14 cellular contexts compared by ENCODE assay signal in genomic region chr10:132321726-132322125, GRCh38. TPM values are rescaled to one million over a fixed set of nuclear protein-coding genes. Genes with fewer than 3 reads are reported as not detected.
DNase-seq lines count a peak whose midpoint lies in the region; ATAC-seq, FAIRE-seq and TF ChIP-seq lines count a peak whose summit lies in the region.
"Had no signal": no experiment of that assay in that cellular context is flagged by ENCODE, and none has a peak within 500 bp of the region (broad histone marks: within the 10 kb centered on the region; RNA-seq: fewer than 3 reads in every experiment).

No MANE protein-coding gene starts in this region.

- peak overlapping the region in 1 of 2 experiments; percentile 28 for H2BK12ac ChIP-seq in mesenchymal stem cell (ENCODE audit: low read length in 2 of 2)

- H3K79me1 ChIP-seq in mesenchymal stem cell (replicated peaks; ENCODE audit: low read length, poor library complexity, severe bottlenecking) = peaks cover 28% of the 10 kb centered on the region

- peak overlapping the region; percentile 71 for H2BK120ac ChIP-seq in mesenchymal stem cell (ENCODE audit: low read depth, low read length)

- CTCF ChIA-PET in A549 (lab: Yijun Ruan, JAX) = interaction anchor here (0.8 to 1.1 kb wide), 3 partner anchors 15 to 31 kb away, joined by 3 to 4 read pairs (median 3); no protein-coding TSS in a partner anchor
- CTCF ChIA-PET in HepG2 (lab: Yijun Ruan, JAX; ENCODE audit: low intra/inter-chr PET ratio, low total read pairs) = no interaction called here

- H3K9ac ChIP-seq in mesenchymal stem cell (ENCODE audit: low read length) = no peak overlapping the region
- H3K9ac ChIP-seq in HepG2 (ENCODE audit: insufficient read depth, low read depth, low read length) = no peak overlapping the region
- H3K9ac ChIP-seq: BLaER1 treated with 17β-estradiol and CSF1 and Interleukin-3, amounts not matched to agents 10 nM and 100 nM had no signal

- H2AFZ ChIP-seq in mesenchymal stem cell (ENCODE audit: low read depth, low read length) = no peak overlapping the region
- no peak overlapping the region for H2AFZ ChIP-seq in HepG2 (ENCODE audit: low read length)

- H2BK5ac ChIP-seq in mesenchymal stem cell (ENCODE audit: low read depth, low read length, poor library complexity, severe bottlenecking) = no peak overlapping the region

- WGBS in A549 (ENCODE audit: missing lambda C conversion rate) = 92% methylated on average over 10 of the region's 10 CpGs
- 94% methylated on average over 10 of the region's 10 CpGs for WGBS in mesenchymal stem cell
- 90 to 96% (median 95%) methylated on average over 10 of the region's 10 CpGs for WGBS in spleen, 5 donors
- whole genome bisulfite sequencing in HepG2 (ENCODE audit: low lambda C conversion rate) = 96% methylated on average over 7 of the region's 10 CpGs

- no TSS peak for BruUV-seq in HepG2 (replicated peaks; lab: Mats Ljungman, UMichigan)

- H3K36me3 ChIP-seq in mesenchymal stem cell (ENCODE audit: control insufficient read depth in 1 of 2, insufficient read depth in 2 of 2, low read depth in 1 of 2, low read length in 2 of 2) = peaks cover 11 to 21% of the 10 kb centered on the region in 2 experiments
- peaks cover 0 to 32% (median 4%) of the 10 kb centered on the region in 6 donors for H3K36me3 ChIP-seq in spleen
- H3K36me3 ChIP-seq in HepG2 (replicated peaks in 1 of 2; ENCODE audit: control insufficient read depth in 1 of 2, insufficient read depth in 2 of 2, low read length in 2 of 2) = 0 out of 5 replicates have a peak, but pooled peaks cover 0 to 3% of the 10 kb centered on the region in 2 experiments

- H3K4me3 ChIP-seq in A549 = no peak overlapping the region
- no peak overlapping the region for H3K4me3 ChIP-seq in mesenchymal stem cell (ENCODE audit: insufficient read depth in 1 of 2, low read depth in 1 of 2, low read length in 2 of 2)
- no peak overlapping the region for H3K4me3 ChIP-seq in spleen
- no peak overlapping the region for H3K4me3 ChIP-seq in HepG2 (replicated peaks in 1 of 3; ENCODE audit: insufficient read depth in 1 of 3, low read depth in 2 of 3, low read length in 3 of 3)
- H3K4me3 ChIP-seq: BLaER1 treated with 17β-estradiol and CSF1 and Interleukin-3, amounts not matched to agents 10 nM and 100 nM; SJSA1 had no signal

- H3K27me3 ChIP-seq in mesenchymal stem cell (ENCODE audit: control insufficient read depth in 1 of 2, insufficient read depth in 1 of 2, low read length in 2 of 2) = no peaks in the 10 kb centered on the region
- no peaks in the 10 kb centered on the region for H3K27me3 ChIP-seq in spleen (replicated peaks in 1 of 7)
- no peaks in the 10 kb centered on the region for H3K27me3 ChIP-seq in HepG2 (ENCODE audit: control insufficient read depth in 1 of 2, insufficient read depth in 2 of 2, low read length in 2 of 2)
- H3K27me3 ChIP-seq: BLaER1 treated with 17β-estradiol and CSF1 and Interleukin-3, amounts not matched to agents 10 nM and 100 nM; SJSA1 had no signal

- H3K27ac ChIP-seq in A549 = peak overlapping the region; percentile 95 to 99
- no peak overlapping the region for H3K27ac ChIP-seq in mesenchymal stem cell (ENCODE audit: low read length, poor library complexity, severe bottlenecking)
- no peak overlapping the region for H3K27ac ChIP-seq in spleen
- no peak overlapping the region for H3K27ac ChIP-seq in HepG2 (ENCODE audit: extremely low read length, insufficient read depth, low read length)
- H3K27ac ChIP-seq: SJSA1 had no signal

- H3K18ac ChIP-seq in mesenchymal stem cell (ENCODE audit: low read depth in 1 of 2, low read length in 2 of 2) = no peak overlapping the region

- ATAC-seq in A549 (no peak), HG03025 (IDR thresholded peaks at IDR 0.05; ENCODE audit: low FRiP score, unreplicated experiment) (no peak), HepG2 (no peak)

- no peak for FAIRE-seq in A549 (lab: Jason Lieb, UNC)
- no peak for FAIRE-seq in HepG2 (lab: Jason Lieb, UNC)

- H4K91ac ChIP-seq in mesenchymal stem cell (ENCODE audit: low read length) = peak overlapping the region; percentile 23

- no peak overlapping the region for H3K23ac ChIP-seq in mesenchymal stem cell (ENCODE audit: low read length in 2 of 2)

- no peak for DNase-seq in A549 (ENCODE audit: low read depth in 1 of 2, low spot score in 1 of 2)
- DNase-seq in NCI-H2171 (lab: John Stamatoyannopoulos, UW) = peak; percentile 46
- no peak for DNase-seq in mesenchymal stem cell
- peak; percentile 44 for DNase-seq in spleen
- DNase-seq in HepG2 (ENCODE audit: low spot score) = no peak
- DNase-seq in GM20000 (ENCODE audit: low spot score) = no peak
- DNase-seq: CD8-positive, alpha-beta memory T cell; DMS79; NCI-H2081; NCI-H2227 treated with DMSO at 0.1 percent for 48 hours; NCI-H524 had no signal

- H3K4me1 ChIP-seq in A549 (peaks cover 86% of the 10 kb centered on the region), mesenchymal stem cell (ENCODE audit: control insufficient read depth, insufficient read depth, low read depth, low read length) (peaks cover 26% of the 10 kb centered on the region), spleen (peaks cover 0 to 10% (median under 1%) of the 10 kb centered on the region in 6 donors), HepG2 (ENCODE audit: insufficient read depth, low read length) (peaks cover 26% of the 10 kb centered on the region)

- TF ChIP-seq EP300 in A549 (IDR thresholded peaks at IDR 0.05) (no peak), HepG2 (IDR thresholded peaks at IDR 0.05; ENCODE audit: low read depth in 2 of 2, low read length in 2 of 2) (no peak), HepG2 (CRISPR knock-in tag; IDR thresholded peaks at IDR 0.05; ENCODE audit: borderline replicate concordance) (no peak)

- H3K9me3 ChIP-seq in A549 (no peaks in the 10 kb centered on the region), mesenchymal stem cell (ENCODE audit: control insufficient read depth, low read length) (no peaks in the 10 kb centered on the region), spleen (no peaks in the 10 kb centered on the region), HepG2 (ENCODE audit: low read length) (no peaks in the 10 kb centered on the region)

- TF ChIP-seq CTCF in A549 (IDR thresholded peaks at IDR 0.05) = no peak
- TF ChIP-seq CTCF in spleen (IDR thresholded peaks at IDR 0.05 in 8 of 11, conservative IDR thresholded peaks at IDR 0.05 in 3 of 11) = no peak
- TF ChIP-seq CTCF in HepG2 (CRISPR knock-in tag; IDR thresholded peaks at IDR 0.05) = no peak
- no peak for TF ChIP-seq CTCF in GM20000 (IDR thresholded peaks at IDR 0.05; ENCODE audit: extremely low read depth, missing control alignments)

- TF ChIP-seq POLR2A in A549 (IDR thresholded peaks at IDR 0.05; ENCODE audit: low read length) (no peak), spleen (IDR thresholded peaks at IDR 0.05) (no peak), HepG2 (IDR thresholded peaks at IDR 0.05; ENCODE audit: insufficient read depth in 1 of 2, low read depth in 2 of 2, low read length in 2 of 2) (no peak)

- in situ Hi-C loops in HepG2 (cut with HindIII; ENCODE audit: extremely low pct_ligation_motif_present, low pct_unique_long_range_greater_than_20kb) = no loop called here

- H3K14ac ChIP-seq in mesenchymal stem cell (ENCODE audit: low read length in 2 of 2) = no peak overlapping the region

- H3K4ac ChIP-seq in mesenchymal stem cell (ENCODE audit: low read depth in 1 of 2, low read length in 2 of 2) = peak overlapping the region in 1 of 2 experiments; percentile 57

- TF ChIP-seq RAD21 in A549 (conservative IDR thresholded peaks at IDR 0.05 in 1 of 2, IDR thresholded peaks at IDR 0.05 in 1 of 2) = no peak
- TF ChIP-seq RAD21 in HepG2 (CRISPR knock-in tag; IDR thresholded peaks at IDR 0.05) = no peak

- intact Hi-C loops in spleen (cut with DNase I; ENCODE audit: low total_unique reads) = no loop called here
- intact Hi-C loops in HepG2 (cut with micrococcal nuclease; ENCODE audit: unreplicated experiment) = no loop called here

- no peaks in the 10 kb centered on the region for H3K79me2 ChIP-seq in HepG2 (ENCODE audit: insufficient read depth, low read length)

- no peaks in the 10 kb centered on the region for H4K20me1 ChIP-seq in HepG2 (ENCODE audit: insufficient read depth, low read length)

- POLR2A ChIA-PET in A549 (lab: Yijun Ruan, JAX) = no interaction called here
- POLR2A ChIA-PET in HepG2 (lab: Yijun Ruan, JAX) = no interaction called here

- H2BK15ac ChIP-seq in mesenchymal stem cell (ENCODE audit: low read depth, poor library complexity, severe bottlenecking) = no peak overlapping the region

- H4K8ac ChIP-seq in mesenchymal stem cell (ENCODE audit: low read length) = no peak overlapping the region

- H2AK5ac ChIP-seq in mesenchymal stem cell (ENCODE audit: low read length, severe bottlenecking) = peak overlapping the region; percentile 5

- peak overlapping the region; percentile 70; the same call in 1 of the 3 replicates for H3K4me2 ChIP-seq in A549
- H3K4me2 ChIP-seq in mesenchymal stem cell (ENCODE audit: low read length, poor library complexity, severe bottlenecking) = no peak overlapping the region
- H3K4me2 ChIP-seq in HepG2 (ENCODE audit: low read depth, low read length) = no peak overlapping the region

RNA-seq across cellular contexts. Expression of gene LRRC27, which starts 10.3 kb away (rescaled TPM):
- 6.9 and 9.0 TPM in 2 replicates for polyA plus RNA-seq in A549 (2011; rRNA removed)
- 4.3 and 4.8 TPM in 2 replicates for polyA plus RNA-seq in A549 (2012; cell fraction: cytosol; rRNA removed)
- polyA plus RNA-seq in A549 (2012; cell fraction: nucleus; rRNA removed) = 8.4 and 12.2 TPM in 2 replicates
- polyA plus RNA-seq in A549 (2017; fragmentation: RNase III; extraction: RNeasy Plus Mini Kit Qiagen cat#74134 plus additional on column Dnase treatment) = 6.5 to 8.3 TPM (median 6.9 TPM) in 3 replicates
- polyA minus RNA-seq in A549 (2011; rRNA and poly(A)+ RNA removed) = 5.3 and 7.4 TPM in 2 replicates
- polyA plus RNA-seq in mesenchymal stem cell (2013, experiment 1 of 2) = 12.1 TPM
- polyA plus RNA-seq in mesenchymal stem cell (2013, experiment 2 of 2) = 13.3 TPM
- 10 to 100 TPM; 11.9 to 29.9 (median 19.4) TPM for total RNA-seq in spleen
- 10 to 100 TPM in 1 of 3 donors, 1 to 10 TPM in 2; 6.1 to 13.0 (median 8.5) TPM for polyA plus RNA-seq in spleen
- 3.9 and 4.6 TPM in 2 replicates for total RNA-seq in HepG2 (2016; rRNA removed; fragmentation: Illumina TruSeq; extraction: Trizol)
- 2.1 and 2.2 TPM in 2 replicates for total RNA-seq in HepG2 (2016; cell fraction: cytosol; rRNA removed; fragmentation: Illumina TruSeq; extraction: Trizol; ENCODE audit: low read depth)
- total RNA-seq in HepG2 (2016; cell fraction: insoluble cytoplasmic fraction; rRNA removed; fragmentation: Illumina TruSeq; extraction: Trizol) = 3.2 and 4.3 TPM in 2 replicates
- 2.1 and 2.5 TPM in 2 replicates for total RNA-seq in HepG2 (2016; cell fraction: membrane; rRNA removed; fragmentation: Illumina TruSeq; extraction: Trizol)
- 5.9 and 7.5 TPM in 2 replicates for total RNA-seq in HepG2 (2016; cell fraction: nucleus; rRNA removed; fragmentation: Illumina TruSeq; extraction: Trizol)
- 4.2 and 4.3 TPM in 2 replicates for polyA plus RNA-seq in HepG2 (2011; rRNA removed)
- polyA plus RNA-seq in HepG2 (2011; cell fraction: cytosol; rRNA removed) = 1.8 and 1.9 TPM in 2 replicates
- 14.3 and 14.5 TPM in 2 replicates for polyA plus RNA-seq in HepG2 (2011; cell fraction: nucleus; rRNA removed)
- polyA plus RNA-seq in HepG2 (2012) = 3.2 and 3.6 TPM in 2 replicates
- polyA plus RNA-seq in HepG2 (2016; cell fraction: cytosol; fragmentation: Illumina TruSeq; extraction: Trizol; ENCODE audit: low read depth) = 0.82 and 0.88 TPM in 2 replicates
- polyA plus RNA-seq in HepG2 (2016; cell fraction: insoluble cytoplasmic fraction; fragmentation: Illumina TruSeq; extraction: Trizol; ENCODE audit: low read depth) = 3.6 and 4.7 TPM in 2 replicates
- polyA plus RNA-seq in HepG2 (2016; cell fraction: membrane; fragmentation: Illumina TruSeq; extraction: Trizol; ENCODE audit: low read depth) = 2.6 and 2.7 TPM in 2 replicates
- 11.7 and 14.6 TPM in 2 replicates for polyA plus RNA-seq in HepG2 (2016; cell fraction: nucleus; fragmentation: Illumina TruSeq; extraction: Trizol; ENCODE audit: insufficient read depth, low read depth)
- polyA minus RNA-seq in HepG2 (2011; rRNA and poly(A)+ RNA removed; ENCODE audit: low replicate concordance) = 2.7 and 3.0 TPM in 2 replicates
- polyA minus RNA-seq in HepG2 (2011; cell fraction: cytosol; rRNA and poly(A)+ RNA removed) = 0.88 and 1.4 TPM in 2 replicates
- polyA minus RNA-seq in HepG2 (2011; cell fraction: nucleus; rRNA and poly(A)+ RNA removed) = 11.1 and 12.3 TPM in 2 replicates

RNA-seq across cellular contexts. Expression of gene STK32C, which starts 14.0 kb away (rescaled TPM):
- polyA plus RNA-seq in A549 (2011; rRNA removed) (23.5 and 29.9 TPM in 2 replicates), A549 (2017; fragmentation: RNase III; extraction: RNeasy Plus Mini Kit Qiagen cat#74134 plus additional on column Dnase treatment) (41.5 to 47.9 TPM (median 43.6 TPM) in 3 replicates), spleen (10 to 100 TPM; 13.2 to 23.8 (median 16.0) TPM), HepG2 (2011; rRNA removed) (9.9 and 10.9 TPM in 2 replicates)
- 51.5 and 53.2 TPM in 2 replicates for polyA plus RNA-seq in A549 (2012; cell fraction: cytosol; rRNA removed)
- 52.9 and 56.5 TPM in 2 replicates for polyA plus RNA-seq in A549 (2012; cell fraction: nucleus; rRNA removed)
- polyA minus RNA-seq in A549 (2011; rRNA and poly(A)+ RNA removed) = 20.3 and 22.3 TPM in 2 replicates
- polyA plus RNA-seq in mesenchymal stem cell (2013, experiment 1 of 2) = 6.6 TPM
- 7.0 TPM for polyA plus RNA-seq in mesenchymal stem cell (2013, experiment 2 of 2)
- total RNA-seq in spleen (10 to 100 TPM in 6 of 7 donors, 1 to 10 TPM in 1; 9.6 to 27.8 (median 15.4) TPM), HepG2 (2016; rRNA removed; fragmentation: Illumina TruSeq; extraction: Trizol) (18.9 and 19.4 TPM in 2 replicates)
- total RNA-seq in HepG2 (2016; cell fraction: cytosol; rRNA removed; fragmentation: Illumina TruSeq; extraction: Trizol; ENCODE audit: low read depth) = 6.4 and 9.0 TPM in 2 replicates
- total RNA-seq in HepG2 (2016; cell fraction: insoluble cytoplasmic fraction; rRNA removed; fragmentation: Illumina TruSeq; extraction: Trizol) = 18.5 and 19.3 TPM in 2 replicates
- total RNA-seq in HepG2 (2016; cell fraction: membrane; rRNA removed; fragmentation: Illumina TruSeq; extraction: Trizol) = 13.9 and 14.9 TPM in 2 replicates
- 8.4 and 10.8 TPM in 2 replicates for total RNA-seq in HepG2 (2016; cell fraction: nucleus; rRNA removed; fragmentation: Illumina TruSeq; extraction: Trizol)
- polyA plus RNA-seq in HepG2 (2011; cell fraction: cytosol; rRNA removed) = 7.4 and 11.6 TPM in 2 replicates
- polyA plus RNA-seq in HepG2 (2011; cell fraction: nucleus; rRNA removed) = 13.7 and 17.7 TPM in 2 replicates
- 12.0 and 12.5 TPM in 2 replicates for polyA plus RNA-seq in HepG2 (2012)
- 9.3 and 10.8 TPM in 2 replicates for polyA plus RNA-seq in HepG2 (2016; cell fraction: cytosol; fragmentation: Illumina TruSeq; extraction: Trizol; ENCODE audit: low read depth)
- 19.9 and 20.6 TPM in 2 replicates for polyA plus RNA-seq in HepG2 (2016; cell fraction: insoluble cytoplasmic fraction; fragmentation: Illumina TruSeq; extraction: Trizol; ENCODE audit: low read depth)
- 11.2 and 12.1 TPM in 2 replicates for polyA plus RNA-seq in HepG2 (2016; cell fraction: membrane; fragmentation: Illumina TruSeq; extraction: Trizol; ENCODE audit: low read depth)
- 19.7 and 20.0 TPM in 2 replicates for polyA plus RNA-seq in HepG2 (2016; cell fraction: nucleus; fragmentation: Illumina TruSeq; extraction: Trizol; ENCODE audit: insufficient read depth, low read depth)
- polyA minus RNA-seq in HepG2 (2011; rRNA and poly(A)+ RNA removed; ENCODE audit: low replicate concordance) = 10.2 and 30.6 TPM in 2 replicates
- 4.4 and 5.4 TPM in 2 replicates for polyA minus RNA-seq in HepG2 (2011; cell fraction: cytosol; rRNA and poly(A)+ RNA removed)
- 6.1 and 7.1 TPM in 2 replicates for polyA minus RNA-seq in HepG2 (2011; cell fraction: nucleus; rRNA and poly(A)+ RNA removed)

Comparison
In these comparisons a context has a peak if more than half of its experiments do, and no peak if none do; other contexts are left out.
1. DNase-seq: peak in NCI-H2171 (single experiment) and spleen (single experiment); none in A549 (0 of 2), mesenchymal stem cell (single experiment), HepG2 (single experiment) and GM20000 (single experiment).
2. H3K27ac ChIP-seq: peak in A549 (2 of 2); none in mesenchymal stem cell (single experiment), spleen (0 of 8) and HepG2 (single experiment).